ENCODE assay signal across 1 cellular context in genomic region chr9:135476981-135477380, GRCh38.
TF ChIP-seq lines count a peak whose summit lies in the region.

No MANE protein-coding gene starts in this region.

TF ChIP-seq in WTC11, 78 proteins besides CTCF, POLR2A, EP300 and RAD21 (continued from another document):
- TF ChIP-seq ZNF317 (CRISPR knock-in tag; IDR thresholded peaks at IDR 0.05; ENCODE audit: borderline replicate concordance, low read depth) (no peak), ZNF138 (CRISPR knock-in tag; conservative IDR thresholded peaks at IDR 0.05) (no peak), SP1 (CRISPR knock-in tag; conservative IDR thresholded peaks at IDR 0.05) (no peak), ZNF263 (CRISPR knock-in tag; IDR thresholded peaks at IDR 0.05; ENCODE audit: low read depth) (no peak), E2F5 (CRISPR knock-in tag; IDR thresholded peaks at IDR 0.05) (no peak), MYBL2 (CRISPR knock-in tag; IDR thresholded peaks at IDR 0.05) (no peak)
